Comparison of ENCODE assay signal across 9 cellular contexts in genomic region chr1:115839706-115840095, GRCh38. TPM values are rescaled to one million over a fixed set of nuclear protein-coding genes. Genes with fewer than 3 reads are reported as not detected.
DNase-seq lines count a peak whose midpoint lies in the region; ATAC-seq and TF ChIP-seq lines count a peak whose summit lies in the region.
"Had no signal": no experiment of that assay in that cellular context is flagged by ENCODE, and none has a peak within 500 bp of the region (broad histone marks: within the 10 kb centered on the region; RNA-seq: fewer than 3 reads in every experiment).

No MANE protein-coding gene starts in this region.

- no peak overlapping the region for H3K4ac ChIP-seq in IMR-90 (ENCODE audit: low read depth, low read length)

- intact Hi-C loops in IMR-90 (cut with micrococcal nuclease), result no loop called here
- intact Hi-C loops in dendritic cell treated with granulocyte-macrophage colony-stimulating factor and Interleukin-4, amounts not matched to agents 40 ng/mL and 50 ng/mL, for 4 days (cut with micrococcal nuclease), result no loop called here

- 0 out of 22 replicates have a peak overlapping the region, but pooled peaks of 1 of the 11 experiments have one; percentile 25 for H3K9ac ChIP-seq in BLaER1 treated with 17β-estradiol and CSF1 and Interleukin-3, amounts not matched to agents 10 nM and 100 nM
- H3K9ac ChIP-seq in IMR-90 (ENCODE audit: low read depth, low read length), result no peak overlapping the region
- no peak overlapping the region for H3K9ac ChIP-seq in neural cell (ENCODE audit: low read length)

- no peak overlapping the region for H2BK120ac ChIP-seq in IMR-90 (ENCODE audit: low read depth, low read length)

- dilution Hi-C loops in IMR-90 (cut with HindIII; ENCODE audit: low sequenced_read_pairs, unreplicated experiment), result no loop called here

- 0 out of 22 replicates have a peak, but pooled peaks cover 0 to 4% (median 0%) of the 10 kb centered on the region in 11 experiments for H3K36me3 ChIP-seq in BLaER1 treated with 17β-estradiol and CSF1 and Interleukin-3, amounts not matched to agents 10 nM and 100 nM
- H3K36me3 ChIP-seq in IMR-90 (ENCODE audit: control insufficient read depth, insufficient read depth, low read length), result no peaks in the 10 kb centered on the region
- H3K36me3 ChIP-seq in neural cell (ENCODE audit: insufficient read depth, low read length), result no peaks in the 10 kb centered on the region

- no peak overlapping the region for H2BK15ac ChIP-seq in IMR-90 (ENCODE audit: low read depth, low read length)

- H2AK9ac ChIP-seq in IMR-90 (replicated peaks; ENCODE audit: low read depth, low read length, poor library complexity), result no peak overlapping the region

- no peak overlapping the region for H2BK5ac ChIP-seq in IMR-90 (ENCODE audit: low read depth, low read length, poor library complexity, severe bottlenecking)

- no peak for TF ChIP-seq RAD21 in IMR-90 (IDR thresholded peaks at IDR 0.05; ENCODE audit: low read length)
- TF ChIP-seq RAD21 in neural cell (conservative IDR thresholded peaks at IDR 0.05), result no peak

- H4K5ac ChIP-seq in IMR-90 (ENCODE audit: low read depth, low read length), result no peak overlapping the region

- TF ChIP-seq CTCF in IMR-90 (conservative IDR thresholded peaks at IDR 0.05; ENCODE audit: low read depth, low read length) (no peak), neural cell (IDR thresholded peaks at IDR 0.05; ENCODE audit: poor library complexity, severe bottlenecking) (no peak)

- no peak for DNase-seq in IMR-90
- DNase-seq in putamen (ENCODE audit: low spot score), result no peak
- DNase-seq in T-helper 1 cell, result no peak
- DNase-seq in activated CD8-positive, alpha-beta memory T cell treated with anti-CD3 and anti-CD28 coated beads for 24 hours, result no peak
- DNase-seq in epidermal melanocyte (ENCODE audit: insufficient read length, low spot score), result no peak

- peaks cover 76 to 85% (median 80%) of the 10 kb centered on the region in 11 experiments for H3K27me3 ChIP-seq in BLaER1 treated with 17β-estradiol and CSF1 and Interleukin-3, amounts not matched to agents 10 nM and 100 nM
- H3K27me3 ChIP-seq in IMR-90 (ENCODE audit: control insufficient read depth, insufficient read depth, low read length) (peaks cover 55% of the 10 kb centered on the region), neural cell (ENCODE audit: insufficient read depth, low read depth, low read length) (peaks cover 66% of the 10 kb centered on the region)

- H2BK20ac ChIP-seq in IMR-90 (ENCODE audit: low read depth, low read length), result no peak overlapping the region

- POLR2A ChIA-PET in IMR-90 (lab: Charles Lee; ENCODE audit: unreplicated experiment), result interaction anchor here (0.6 kb wide), 1 partner anchor 62 kb away, joined by 3 read pairs; no protein-coding TSS in a partner anchor

- peak overlapping the region; percentile 50 to 97 (median 74) for H3K4me2 ChIP-seq in BLaER1 treated with 17β-estradiol and CSF1 and Interleukin-3, amounts not matched to agents 10 nM and 100 nM
- H3K4me2 ChIP-seq in IMR-90 (ENCODE audit: low read depth, low read length) (no peak overlapping the region; the same call in 1 of the 2 replicates), neural cell (ENCODE audit: low read length) (no peak overlapping the region)

- H3K79me1 ChIP-seq in IMR-90 (ENCODE audit: low read depth in 1 of 2, low read length in 2 of 2), result no peaks in the 10 kb centered on the region

- H4K20me1 ChIP-seq in BLaER1 treated with 17β-estradiol and CSF1 and Interleukin-3, amounts not matched to agents 10 nM and 100 nM, result peaks cover 0 to 35% (median 9%) of the 10 kb centered on the region in 11 experiments; a peak in 14 of 22 replicates
- no peaks in the 10 kb centered on the region for H4K20me1 ChIP-seq in IMR-90 (ENCODE audit: insufficient read depth, low read length)
- H4K20me1 ChIP-seq in neural cell (ENCODE audit: insufficient read depth), result no peaks in the 10 kb centered on the region

- TF ChIP-seq POLR2A in IMR-90 (IDR thresholded peaks at IDR 0.05; ENCODE audit: low read depth, low read length), result no peak

- peaks cover 68% of the 10 kb centered on the region for H3K27me3 Mint-ChIP-seq in dendritic cell treated with granulocyte-macrophage colony-stimulating factor and Interleukin-4, amounts not matched to agents 40 ng/mL and 50 ng/mL, for 4 days

- TF ChIP-seq EP300 in neural cell (conservative IDR thresholded peaks at IDR 0.05; ENCODE audit: poor library complexity, severe bottlenecking), result no peak

- H2AFZ ChIP-seq in IMR-90 (replicated peaks; ENCODE audit: low read length, poor library complexity), result peak overlapping the region; percentile 52
- no peak overlapping the region for H2AFZ ChIP-seq in neural cell (ENCODE audit: low read depth, low read length)

- no TSS peak for BruUV-seq in IMR-90 (replicated peaks; lab: Mats Ljungman, UMichigan)

- H3K14ac ChIP-seq in IMR-90 (replicated peaks; ENCODE audit: low read depth, low read length), result no peak overlapping the region

- H3K4me1 Mint-ChIP-seq in dendritic cell treated with granulocyte-macrophage colony-stimulating factor and Interleukin-4, amounts not matched to agents 40 ng/mL and 50 ng/mL, for 4 days (ENCODE audit: low read depth), result peaks cover 22% of the 10 kb centered on the region

- H3K27ac ChIP-seq in BLaER1 treated with 17β-estradiol and CSF1 and Interleukin-3, amounts not matched to agents 10 nM and 100 nM, result no peak overlapping the region
- no peak overlapping the region for H3K27ac ChIP-seq in IMR-90 (ENCODE audit: insufficient read depth, low read length)
- no peak overlapping the region for H3K27ac ChIP-seq in neural cell (ENCODE audit: low read length)

- H3K9me1 ChIP-seq in IMR-90 (ENCODE audit: insufficient read depth, low read length), result no peaks in the 10 kb centered on the region

- H3K9me2 ChIP-seq in neural cell (ENCODE audit: insufficient read depth, low read length), result no peaks in the 10 kb centered on the region

- H3K18ac ChIP-seq in IMR-90 (ENCODE audit: low read depth, low read length), result no peak overlapping the region

- H3F3A ChIP-seq in neural cell (ENCODE audit: insufficient read depth, low read length, poor library complexity, severe bottlenecking), result no peaks in the 10 kb centered on the region

- in situ Hi-C loops in IMR-90 (cut with MboI; ENCODE audit: low sequenced_read_pairs), result no loop called here

- H3K9me3 ChIP-seq in BLaER1 treated with 17β-estradiol and CSF1 and Interleukin-3, amounts not matched to agents 10 nM and 100 nM (replicated peaks in 1 of 11), result peaks cover 0 to 18% (median 11%) of the 10 kb centered on the region in 11 experiments; a peak in 17 of 22 replicates
- H3K9me3 ChIP-seq in IMR-90 (ENCODE audit: control insufficient read depth, insufficient read depth, low read length) (peaks cover 3% of the 10 kb centered on the region; the same call in 1 of the 2 replicates), neural cell (ENCODE audit: low read length) (peaks cover 20% of the 10 kb centered on the region)

- peaks cover 6% of the 10 kb centered on the region for H3K9me3 Mint-ChIP-seq in dendritic cell treated with granulocyte-macrophage colony-stimulating factor and Interleukin-4, amounts not matched to agents 40 ng/mL and 50 ng/mL, for 4 days

- H2AK5ac ChIP-seq in IMR-90 (ENCODE audit: low read depth, low read length), result no peak overlapping the region

- H3K4me3 Mint-ChIP-seq in dendritic cell treated with granulocyte-macrophage colony-stimulating factor and Interleukin-4, amounts not matched to agents 40 ng/mL and 50 ng/mL, for 4 days, result peak overlapping the region; percentile 73

- no peaks in the 10 kb centered on the region for H3K36me3 Mint-ChIP-seq in dendritic cell treated with granulocyte-macrophage colony-stimulating factor and Interleukin-4, amounts not matched to agents 40 ng/mL and 50 ng/mL, for 4 days (ENCODE audit: low read depth)

- ATAC-seq in IMR-90 (ENCODE audit: low read depth), result peak; percentile 22
- ATAC-seq: activated CD4-positive, alpha-beta T cell treated with anti-CD3 and anti-CD28 coated beads for 36 hours had no signal

- no peak overlapping the region for H3K27ac Mint-ChIP-seq in dendritic cell treated with granulocyte-macrophage colony-stimulating factor and Interleukin-4, amounts not matched to agents 40 ng/mL and 50 ng/mL, for 4 days

- H4K8ac ChIP-seq in IMR-90 (ENCODE audit: low read depth in 2 of 2, low read length in 2 of 2), result no peak overlapping the region

- no peak overlapping the region for H3K56ac ChIP-seq in IMR-90 (ENCODE audit: extremely low read depth, insufficient read depth, low read length)

- H4K91ac ChIP-seq in IMR-90 (ENCODE audit: insufficient read depth, low read depth, low read length), result no peak overlapping the region

- H3K4me3 ChIP-seq in BLaER1 treated with 17β-estradiol and CSF1 and Interleukin-3, amounts not matched to agents 10 nM and 100 nM, result peak overlapping the region; percentile 20 to 60 (median 42); a peak in 17 of 20 replicates
- H3K4me3 ChIP-seq in IMR-90 (ENCODE audit: insufficient read depth, low read depth, low read length), result no peak overlapping the region
- peak overlapping the region; percentile 52 for H3K4me3 ChIP-seq in neural cell (ENCODE audit: low read length)

- no peak overlapping the region for H3K23ac ChIP-seq in IMR-90 (ENCODE audit: low read depth, low read length)

- no CpG with 5 or more reads among the region's 16 CpGs for WGBS in IMR-90 (ENCODE audit: extremely low coverage in 2 of 2, insufficient read length in 1 of 2), 2 experiments

- CTCF ChIA-PET in IMR-90 (lab: Yijun Ruan, JAX), result interaction anchor here (0.6 kb wide), 1 partner anchor 32 kb away, joined by 3 read pairs; no protein-coding TSS in a partner anchor

- peaks cover 15 to 26% (median 23%) of the 10 kb centered on the region in 10 experiments for H3K4me1 ChIP-seq in BLaER1 treated with 17β-estradiol and CSF1 and Interleukin-3, amounts not matched to agents 10 nM and 100 nM
- peaks cover 2% of the 10 kb centered on the region; the same call in 1 of the 2 replicates for H3K4me1 ChIP-seq in IMR-90 (ENCODE audit: control insufficient read depth, insufficient read depth, low read length)

- H3K79me2 ChIP-seq in neural cell (replicated peaks; ENCODE audit: insufficient read depth, low read length), result no peaks in the 10 kb centered on the region

TF ChIP-seq in IMR-90, 13 proteins besides CTCF, POLR2A, EP300 and RAD21 (continues in another document):
- TF ChIP-seq CHD1 (IDR thresholded peaks at IDR 0.05; ENCODE audit: low read depth, low read length), result no peak

TF ChIP-seq in neural cell, 6 proteins besides CTCF, POLR2A, EP300 and RAD21 (continues in another document):
- TF ChIP-seq EZH2 (IDR thresholded peaks at IDR 0.05; ENCODE audit: borderline replicate concordance, insufficient read depth, low read length, poor library complexity, severe bottlenecking), result peak; percentile 3

RNA-seq across cellular contexts. Expression of gene NHLH2, which starts 1.2 kb away (rescaled TPM):
- not detected in 2 replicates for total RNA-seq in IMR-90 (2012; rRNA removed)
- polyA plus RNA-seq in IMR-90 (2012; rRNA removed) (not detected in 2 replicates), neural cell (0.31 and 0.42 TPM in 2 replicates)
- not detected in 2 replicates for polyA plus RNA-seq in IMR-90 (2012; cell fraction: cytosol; rRNA removed)
- 0.01 TPM in 1 of 2 replicates, not detected in the other for polyA plus RNA-seq in IMR-90 (2012; cell fraction: nucleus; rRNA removed; ENCODE audit: low replicate concordance)
- polyA minus RNA-seq in neural cell, result 0.35 TPM in 1 of 2 replicates, not detected in the other
- total RNA-seq: activated CD4-positive, alpha-beta T cell treated with anti-CD3 and anti-CD28 coated beads for 36 hours had no signal

Comparison
In these comparisons a context has a peak if more than half of its experiments do, and no peak if none do; other contexts are left out.
1. H3K4me2 ChIP-seq: peak in BLaER1 treated with 17β-estradiol and CSF1 and Interleukin-3, amounts not matched to agents 10 nM and 100 nM (11 of 11); none in IMR-90 (single experiment) and neural cell (single experiment).